ENCODE assay signal across 13 cellular contexts in the genomic region with DNA sequence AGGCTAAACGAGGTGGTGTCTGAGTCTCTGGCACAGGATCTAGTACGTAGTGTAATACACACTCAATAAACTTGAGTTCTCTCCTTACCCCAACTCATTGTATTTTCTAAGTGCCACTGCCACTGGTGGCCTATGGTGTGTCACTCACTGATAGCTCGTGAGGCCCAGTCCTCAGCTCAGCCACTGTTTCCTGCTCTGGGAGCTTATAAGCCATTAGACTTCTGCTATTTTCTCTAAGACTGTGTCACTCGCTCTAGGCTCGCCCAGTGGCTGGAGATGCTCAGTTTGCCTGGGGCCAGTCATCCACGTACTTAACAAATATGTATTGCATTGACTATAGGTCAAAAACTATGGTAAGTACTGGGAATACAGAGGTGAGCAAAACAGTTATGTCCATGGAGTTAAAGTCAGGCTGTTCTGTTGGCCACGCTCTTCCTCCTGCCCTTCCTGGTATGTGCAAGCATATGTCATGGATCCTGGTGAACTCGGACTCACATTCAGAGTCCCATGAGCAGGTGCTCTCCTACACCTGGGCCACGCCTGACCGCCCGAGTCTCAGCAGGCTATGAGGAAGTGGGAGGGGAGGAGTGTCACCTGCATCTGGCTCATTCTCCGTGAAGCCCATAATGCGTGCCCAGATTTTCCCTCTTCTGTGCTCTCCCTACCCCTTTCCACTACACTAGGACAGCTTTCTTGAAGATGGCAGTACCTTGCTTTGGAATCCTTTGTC. TPM values are rescaled to one million over a fixed set of nuclear protein-coding genes. Genes with fewer than 3 reads are reported as not detected.
A peak's percentile ranks its signal among the peaks of the same experiment; 100 is the strongest.
DNase-seq lines count a peak whose midpoint lies in the region; FAIRE-seq and TF ChIP-seq lines count a peak whose summit lies in the region.
"Had no signal": no experiment of that assay in that cellular context is flagged by ENCODE, and none has a peak within 500 bp of the region (broad histone marks: within the 10 kb centered on the region; RNA-seq: fewer than 3 reads in every experiment).

No MANE protein-coding gene starts in this region.

- H3K4me2 ChIP-seq in OCI-LY3 (ENCODE audit: low read length): peak overlapping the region; percentile 13
- H3K4me2 ChIP-seq: BLaER1 had no signal

- H3K9me3 Mint-ChIP-seq in activated naive CD4-positive, alpha-beta T cell treated with anti-CD3 and anti-CD28 coated beads, Interleukin-2, amount 10 ng/mL, durations not matched to agents 7 days and 5 days: no peaks in the 10 kb centered on the region

- no peaks in the 10 kb centered on the region for H3K27me3 Mint-ChIP-seq in activated naive CD4-positive, alpha-beta T cell treated with anti-CD3 and anti-CD28 coated beads, Interleukin-2, amount 10 ng/mL, durations not matched to agents 7 days and 5 days

- H3K36me3 Mint-ChIP-seq in activated naive CD4-positive, alpha-beta T cell treated with anti-CD3 and anti-CD28 coated beads, Interleukin-2, amount 10 ng/mL, durations not matched to agents 7 days and 5 days: peaks cover 69% of the 10 kb centered on the region

- H3K27ac Mint-ChIP-seq in activated naive CD4-positive, alpha-beta T cell treated with anti-CD3 and anti-CD28 coated beads, Interleukin-2, amount 10 ng/mL, durations not matched to agents 7 days and 5 days: peak overlapping the region; percentile 66

- H3K4me1 ChIP-seq in OCI-LY3 (ENCODE audit: low read length): peaks cover 13% of the 10 kb centered on the region
- H3K4me1 ChIP-seq: BLaER1, right atrium auricular region had no signal

- H3K27me3 ChIP-seq in OCI-LY3 (ENCODE audit: low read depth, low read length) (no peaks in the 10 kb centered on the region), bronchial epithelial cell (ENCODE audit: control insufficient read depth, insufficient read depth, low read length) (no peaks in the 10 kb centered on the region)
- H3K27me3 ChIP-seq: BLaER1, right atrium auricular region had no signal

- peaks cover 13% of the 10 kb centered on the region for H3K4me1 Mint-ChIP-seq in activated naive CD4-positive, alpha-beta T cell treated with anti-CD3 and anti-CD28 coated beads, Interleukin-2, amount 10 ng/mL, durations not matched to agents 7 days and 5 days

- TF ChIP-seq CTCF in OCI-LY3 (IDR thresholded peaks at IDR 0.05; ENCODE audit: low read depth, low read length) (no peak), bronchial epithelial cell (IDR thresholded peaks at IDR 0.05; ENCODE audit: insufficient read depth, low read length, severe bottlenecking) (no peak)

- FAIRE-seq in bronchial epithelial cell (lab: Jason Lieb, UNC): peak; percentile 92
- no peak for FAIRE-seq in frontal cortex (lab: Jason Lieb, UNC)

- H3K4me3 ChIP-seq in OCI-LY3 (ENCODE audit: low read length) (no peak overlapping the region), bronchial epithelial cell (ENCODE audit: low read depth, low read length) (no peak overlapping the region)
- H3K4me3 ChIP-seq: BLaER1, right atrium auricular region had no signal

- no peak overlapping the region for H2AFZ ChIP-seq in OCI-LY3 (ENCODE audit: low read depth, low read length)

- no peak overlapping the region for H3K4me3 Mint-ChIP-seq in activated naive CD4-positive, alpha-beta T cell treated with anti-CD3 and anti-CD28 coated beads, Interleukin-2, amount 10 ng/mL, durations not matched to agents 7 days and 5 days

- no peak overlapping the region for H3K27ac ChIP-seq in OCI-LY3 (ENCODE audit: low read length)
- H3K27ac ChIP-seq in temporal lobe (ENCODE audit: low read depth, low read length): peak overlapping the region; percentile 100
- H3K27ac ChIP-seq: BLaER1, right atrium auricular region had no signal

- no peaks in the 10 kb centered on the region for H3K36me3 ChIP-seq in OCI-LY3 (replicated peaks; ENCODE audit: low read depth, low read length)
- no peaks in the 10 kb centered on the region for H3K36me3 ChIP-seq in bronchial epithelial cell (ENCODE audit: control insufficient read depth, insufficient read depth, low read length)
- H3K36me3 ChIP-seq: right atrium auricular region had no signal

- CTCF ChIA-PET in activated naive CD4-positive, alpha-beta T cell treated with anti-CD3 and anti-CD28 coated beads, Interleukin-2, amount 10 ng/mL, durations not matched to agents 7 days and 5 days (lab: Charles Lee): interaction anchor here (0.9 to 2.3 kb wide), 2 partner anchors 10 to 46 kb away, joined by 5 to 10 read pairs; no protein-coding TSS in a partner anchor

- no peaks in the 10 kb centered on the region for H4K20me1 ChIP-seq in OCI-LY3 (ENCODE audit: insufficient read depth, low read length)

- H3K9ac ChIP-seq in OCI-LY3 (ENCODE audit: low read length): no peak overlapping the region
- H3K9ac ChIP-seq: BLaER1 had no signal

- H3K9me3 ChIP-seq in OCI-LY3 (ENCODE audit: insufficient read depth, low read length): no peaks in the 10 kb centered on the region
- H3K9me3 ChIP-seq: BLaER1, right atrium auricular region had no signal

- DNase-seq in activated naive CD4-positive, alpha-beta T cell treated with anti-CD3 and anti-CD28 coated beads, Interleukin-2, amount 10 ng/mL, durations not matched to agents 7 days and 5 days: no peak
- no peak for DNase-seq in activated naive CD4-positive, alpha-beta T cell treated with anti-CD3 and anti-CD28 coated beads, Interleukin-2, amount 50 U/mL, for 16 hours
- DNase-seq in bronchial epithelial cell (ENCODE audit: low read depth) (no peak), SIG-M5 (lab: John Stamatoyannopoulos, UW) (no peak), frontal cortex (ENCODE audit: low spot score in 2 of 2) (no peak), NK-92 (lab: John Stamatoyannopoulos, UW; ENCODE audit: unreplicated experiment) (no peak)
- DNase-seq: hippocampal formation, NCI-H1436 treated with DMSO at 0.1 percent for 48 hours, Right ventricle myocardium superior had no signal

- H3K79me2 ChIP-seq in OCI-LY3 (ENCODE audit: low read length): no peaks in the 10 kb centered on the region

RNA-seq across cellular contexts. Expression of a gene that starts 41.6 kb away (rescaled TPM):
- total RNA-seq in bronchial epithelial cell: 0.53 and 9.7 TPM in 2 replicates
- total RNA-seq in temporal lobe: 2.2 TPM
- 0.41 TPM for total RNA-seq in frontal cortex
- total RNA-seq: right atrium auricular region, Right ventricle myocardium superior had no signal

RNA-seq across cellular contexts. Expression of a gene that starts 52.6 kb away (rescaled TPM):
- total RNA-seq in bronchial epithelial cell (6.1 and 6.4 TPM in 2 replicates), temporal lobe (89.5 TPM), frontal cortex (73.0 TPM)
